ENCODE assay signal across 29 cellular contexts in genomic region chr10:84447701-84448400, GRCh38.
DNase-seq lines count a peak whose midpoint lies in the region; ATAC-seq, FAIRE-seq and TF ChIP-seq lines count a peak whose summit lies in the region.
"Had no signal": no experiment of that assay in that cellular context is flagged by ENCODE, and none has a peak within 500 bp of the region (broad histone marks: within the 10 kb centered on the region; RNA-seq: fewer than 3 reads in every experiment).

No MANE protein-coding gene starts in this region.

- no peak overlapping the region for H2AK5ac ChIP-seq in H1 (ENCODE audit: low read depth, low read length)
- no peak overlapping the region for H2AK5ac ChIP-seq in neuronal stem cell (ENCODE audit: low read depth, low read length)

- H3K36me3 ChIP-seq in H1 (ENCODE audit: control insufficient read depth in 2 of 4, insufficient read depth in 4 of 4, low read length in 3 of 4) (no peaks in the 10 kb centered on the region), neuronal stem cell (replicated peaks in 1 of 2; ENCODE audit: control insufficient read depth in 2 of 2, insufficient read depth in 2 of 2, low read length in 2 of 2) (peaks cover 4 to 10% of the 10 kb centered on the region in 2 donors), left lung (peaks cover 0 to 13% of the 10 kb centered on the region in 2 donors)
- H3K36me3 ChIP-seq: right lobe of liver, transverse colon had no signal

- H2BK5ac ChIP-seq in H1 (ENCODE audit: low read depth, low read length) (no peak overlapping the region), neuronal stem cell (ENCODE audit: low read length) (no peak overlapping the region)

- H3K4ac ChIP-seq in H1 (replicated peaks; ENCODE audit: insufficient read length, low read depth, low read length) = no peak overlapping the region
- no peak overlapping the region for H3K4ac ChIP-seq in neuronal stem cell (ENCODE audit: low read length)

- H3K23ac ChIP-seq in H1 (ENCODE audit: insufficient read length) (no peak overlapping the region), neuronal stem cell (ENCODE audit: low read depth, low read length, poor library complexity) (no peak overlapping the region)

- CTCF ChIA-PET in H1 (lab: Charles Lee; ENCODE audit: partially characterized antibody) = interaction anchor here (1.3 to 1.8 kb wide), 3 partner anchors 18 to 95 kb away, joined by 4 to 5 read pairs (median 4); no protein-coding TSS in a partner anchor

- no peak for TF ChIP-seq POLR2A in GM12891 (IDR thresholded peaks at IDR 0.05; ENCODE audit: low read depth, low read length)
- TF ChIP-seq POLR2A in H1 (IDR thresholded peaks at IDR 0.05; ENCODE audit: control extremely low read depth in 1 of 2, low read depth in 2 of 2, low read length in 2 of 2) = no peak

- no peak overlapping the region for H3K56ac ChIP-seq in H1 (replicated peaks; ENCODE audit: insufficient read length, low read depth, low read length)

- TF ChIP-seq RAD21 in H1 (IDR thresholded peaks at IDR 0.05 in 1 of 2, conservative IDR thresholded peaks at IDR 0.05 in 1 of 2; ENCODE audit: low read depth in 2 of 2, low read length in 2 of 2) = no peak

- no peak for TF ChIP-seq EP300 in H1 (IDR thresholded peaks at IDR 0.05; ENCODE audit: borderline replicate concordance in 1 of 2, low read depth in 2 of 2, low read length in 2 of 2)

- POLR2A ChIA-PET in H1 (lab: Charles Lee; ENCODE audit: partially characterized antibody) = no interaction called here

- no peaks in the 10 kb centered on the region for H3K79me2 ChIP-seq in H1 (ENCODE audit: control insufficient read depth in 1 of 2, insufficient read depth in 2 of 2, low read length in 2 of 2)
- H3K79me2 ChIP-seq: hepatocyte had no signal

- no peak overlapping the region for H2BK12ac ChIP-seq in H1 (ENCODE audit: low read depth, low read length)
- H2BK12ac ChIP-seq in neuronal stem cell (ENCODE audit: low read length) = no peak overlapping the region

- H2BK15ac ChIP-seq in H1 (ENCODE audit: low read length) (no peak overlapping the region), neuronal stem cell (ENCODE audit: low read length) (no peak overlapping the region)

- no peak overlapping the region for H4K5ac ChIP-seq in H1 (ENCODE audit: insufficient read length, low read depth, low read length)

- H2BK120ac ChIP-seq in H1 (replicated peaks; ENCODE audit: low read depth, low read length) = no peak overlapping the region
- H2BK120ac ChIP-seq in neuronal stem cell (ENCODE audit: low read depth, low read length) = no peak overlapping the region

- H2AFZ ChIP-seq in H1 (ENCODE audit: low read length) (no peak overlapping the region), neuronal stem cell (ENCODE audit: low read length) (no peak overlapping the region)
- H2AFZ ChIP-seq: GM23248, hepatocyte, parathyroid adenoma had no signal

- no peak overlapping the region for H4K8ac ChIP-seq in H1 (ENCODE audit: extremely low read depth, insufficient read depth, low read length)
- no peak overlapping the region for H4K8ac ChIP-seq in neuronal stem cell (ENCODE audit: low read depth, low read length)

- intact Hi-C loops in left lung (cut with DNase I) = no loop called here

- H3K27ac ChIP-seq in H1 (ENCODE audit: low read depth, low read length) = no peak overlapping the region
- no peak overlapping the region for H3K27ac ChIP-seq in neuronal stem cell (replicated peaks; ENCODE audit: low read length)
- no peak overlapping the region for H3K27ac ChIP-seq in left lung
- H3K27ac ChIP-seq: GM23248, hepatocyte, parathyroid adenoma, right lobe of liver, spleen, transverse colon had no signal

- peaks cover 0 to 7% (median 5%) of the 10 kb centered on the region in 4 experiments; a peak in 3 of 7 replicates for H3K4me1 ChIP-seq in H1 (replicated peaks in 1 of 4; ENCODE audit: control insufficient read depth in 3 of 4, insufficient read depth in 4 of 4, low read length in 3 of 4)
- peaks cover 0 to 6% of the 10 kb centered on the region in 2 donors for H3K4me1 ChIP-seq in neuronal stem cell (ENCODE audit: control insufficient read depth in 2 of 2, insufficient read depth in 1 of 2, low read depth in 1 of 2, low read length in 2 of 2)
- no peaks in the 10 kb centered on the region for H3K4me1 ChIP-seq in left lung
- H3K4me1 ChIP-seq: right lobe of liver, spleen, transverse colon had no signal

- no peak overlapping the region for H4K91ac ChIP-seq in H1 (replicated peaks; ENCODE audit: insufficient read length, low read length)
- H4K91ac ChIP-seq in neuronal stem cell (ENCODE audit: low read depth, low read length, poor library complexity) = no peak overlapping the region

- H3K4me2 ChIP-seq in H1 (ENCODE audit: insufficient read depth in 1 of 2, low read depth in 2 of 2, low read length in 2 of 2) = peak overlapping the region in 1 of 2 experiments; percentile 19; a peak in 1 of 4 replicates
- H3K4me2 ChIP-seq in neuronal stem cell (ENCODE audit: insufficient read depth, low read length, poor library complexity, severe bottlenecking) = no peak overlapping the region
- H3K4me2 ChIP-seq: hepatocyte had no signal

- no peaks in the 10 kb centered on the region for H3K23me2 ChIP-seq in H1 (ENCODE audit: low read depth, low read length)

- H3K18ac ChIP-seq in H1 (ENCODE audit: extremely low read depth, low read length) (0 out of 2 replicates have a peak overlapping the region, but pooled peaks have one; percentile 34), neuronal stem cell (ENCODE audit: low read length) (peak overlapping the region; percentile 52)

- H3K14ac ChIP-seq in H1 (ENCODE audit: insufficient read length) (no peak overlapping the region), neuronal stem cell (ENCODE audit: low read length) (no peak overlapping the region)

- H4K20me1 ChIP-seq in H1 (replicated peaks in 1 of 2; ENCODE audit: control insufficient read depth in 1 of 2, insufficient read depth in 2 of 2, low read length in 2 of 2) = peaks cover 0 to 3% of the 10 kb centered on the region in 2 experiments

- H3K9me3 ChIP-seq in H1 (ENCODE audit: insufficient read depth in 2 of 2, low read depth in 1 of 2, low read length in 1 of 2) = no peaks in the 10 kb centered on the region
- H3K9me3 ChIP-seq in neuronal stem cell (replicated peaks in 1 of 2; ENCODE audit: control insufficient read depth in 2 of 2, insufficient read depth in 1 of 2, low read depth in 1 of 2, low read length in 2 of 2) = no peaks in the 10 kb centered on the region
- H3K9me3 ChIP-seq in left lung = no peaks in the 10 kb centered on the region
- H3K9me3 ChIP-seq: right lobe of liver, transverse colon had no signal

- H3K9ac ChIP-seq in H1 (replicated peaks in 1 of 4; ENCODE audit: extremely low read depth in 1 of 4, low read depth in 3 of 4, low read length in 3 of 4) (no peak overlapping the region), neuronal stem cell (ENCODE audit: low read depth, low read length, poor library complexity) (no peak overlapping the region)
- H3K9ac ChIP-seq: GM23248, parathyroid adenoma had no signal

- no peak for TF ChIP-seq CTCF in H1 (IDR thresholded peaks at IDR 0.05; ENCODE audit: control extremely low read depth in 1 of 3, insufficient read depth in 1 of 3, low read depth in 1 of 3, low read length in 3 of 3)
- TF ChIP-seq CTCF in left lung (IDR thresholded peaks at IDR 0.05) = no peak

- no peak for DNase-seq in GM12891 (ENCODE audit: insufficient read length, low spot score)
- DNase-seq in NCI-H1694 treated with DMSO at 0.1 percent for 48 hours (lab: John Stamatoyannopoulos, UW) = peak; percentile 92
- DNase-seq in H1 (ENCODE audit: low read depth in 1 of 2, low spot score in 2 of 2) = no peak
- no peak for DNase-seq in neuronal stem cell (ENCODE audit: low spot score)
- no peak for DNase-seq in KG1 (lab: John Stamatoyannopoulos, UW)
- DNase-seq in DMS53 (lab: John Stamatoyannopoulos, UW) = no peak
- DNase-seq in left lung = no peak
- DNase-seq: activated CD4-positive, alpha-beta memory T cell treated with anti-CD3 and anti-CD28 coated beads for 36 hours; activated CD8-positive, alpha-beta memory T cell treated with anti-CD3 and anti-CD28 coated beads, Interleukin-2, amount 50 U/mL, for 48 hours; activated naive CD4-positive, alpha-beta T cell treated with Interleukin-2 at 50 U/mL for 16 hours; GM23248; HFFc6; left colon; mesenchymal stem cell; NCI-H1048; NCI-H526; PC-3; right lobe of liver; spleen; stimulated activated CD8-positive, alpha-beta memory T cell treated with anti-CD3 and anti-CD28 coated beads, Interleukin-4, amount 100 ng/mL, for 48 hours; T-helper 17 cell; transverse colon had no signal

- no peak overlapping the region for H2BK20ac ChIP-seq in H1 (ENCODE audit: low read length)

- ATAC-seq in left lung = no peak
- ATAC-seq: activated CD4-positive, CD25-positive, alpha-beta regulatory T cell treated with anti-CD3 and anti-CD28 coated beads, Interleukin-2, amount 50 U/mL, for 24 hours; left colon; PC-3; right lobe of liver; T-helper 17 cell had no signal

- FAIRE-seq in GM12891 (lab: Jason Lieb, UNC) = peak; percentile 26
- peak; percentile 42 for FAIRE-seq in H1 (lab: Jason Lieb, UNC)
- FAIRE-seq: endometrium, frontal cortex, G401.6, TTC549 had no signal

- H3K79me1 ChIP-seq in H1 (ENCODE audit: low read depth, low read length) (no peaks in the 10 kb centered on the region), neuronal stem cell (ENCODE audit: low read depth, low read length) (no peaks in the 10 kb centered on the region)

- H3K27me3 ChIP-seq in H1 (replicated peaks in 1 of 4; ENCODE audit: control insufficient read depth in 3 of 4, extremely low read depth in 1 of 4, insufficient read depth in 3 of 4, low read length in 3 of 4) (no peaks in the 10 kb centered on the region), neuronal stem cell (ENCODE audit: control insufficient read depth in 3 of 3, insufficient read depth in 3 of 3, low read depth in 1 of 3, low read length in 3 of 3) (peaks cover 0 to 2% (median 0%) of the 10 kb centered on the region in 3 experiments), left lung (no peaks in the 10 kb centered on the region)
- H3K27me3 ChIP-seq: hepatocyte, right lobe of liver, spleen, transverse colon had no signal

- no peak overlapping the region for H3K4me3 ChIP-seq in H1 (ENCODE audit: extremely low read depth in 1 of 4, insufficient read depth in 2 of 4, low read depth in 3 of 4, low read length in 4 of 4)
- H3K4me3 ChIP-seq in neuronal stem cell (ENCODE audit: low read length in 2 of 2) = no peak overlapping the region
- no peak overlapping the region for H3K4me3 ChIP-seq in left lung
- H3K4me3 ChIP-seq: GM23248, hepatocyte, right lobe of liver, spleen, transverse colon had no signal

- WGBS in H1 (ENCODE audit: extremely low coverage in 1 of 2, insufficient coverage in 1 of 2, insufficient read length in 1 of 2, insufficient replicate concordance in 2 of 2, low coverage in 1 of 2, low lambda C conversion rate in 2 of 2, missing lambda C conversion rate in 1 of 2), 2 experiments = 83% methylated on average over 8 of the region's 8 CpGs; no CpG with 5 or more reads in 1 of the 2 experiments
- no CpG with 5 or more reads among the region's 8 CpGs for WGBS in neuronal stem cell (ENCODE audit: extremely low coverage in 2 of 2, insufficient read length in 2 of 2, insufficient replicate concordance in 1 of 2), 2 donors

TF ChIP-seq in GM12891, 5 proteins besides CTCF, POLR2A, EP300 and RAD21 (continues in another document):
- no peak for TF ChIP-seq POLR2AphosphoS5 (IDR thresholded peaks at IDR 0.05; ENCODE audit: low read depth, low read length)
- no peak for TF ChIP-seq POU2F2 (IDR thresholded peaks at IDR 0.05; ENCODE audit: low read depth, low read length)

TF ChIP-seq in H1, 55 proteins besides CTCF, POLR2A, EP300 and RAD21 (continues in another document):
- no peak for TF ChIP-seq KDM4A (IDR thresholded peaks at IDR 0.05; ENCODE audit: low read depth, low read length, severe bottlenecking)
